Comparison of ENCODE assay signal across 8 cellular contexts in the genomic region with DNA sequence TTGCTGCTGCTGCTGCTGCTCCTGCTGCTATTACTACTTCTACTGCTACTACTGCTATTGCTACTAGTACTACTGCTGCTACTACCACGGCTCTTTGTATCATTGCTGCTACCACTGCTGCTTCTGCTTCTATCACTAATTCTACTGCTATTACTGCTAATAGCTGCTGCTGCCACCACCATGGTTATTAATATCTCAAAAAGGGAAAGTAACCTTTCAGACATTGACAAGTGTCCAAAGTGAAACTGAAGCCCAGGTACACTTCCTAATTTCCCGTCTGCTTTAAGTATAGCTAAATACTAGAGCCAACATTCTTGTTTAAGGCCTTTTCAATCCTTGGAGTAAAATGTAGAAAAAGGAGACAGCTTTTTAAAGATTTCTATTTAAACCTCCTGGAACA. TPM values are rescaled to one million over a fixed set of nuclear protein-coding genes. Genes with fewer than 3 reads are reported as not detected.
DNase-seq lines count a peak whose midpoint lies in the region; ATAC-seq, FAIRE-seq and TF ChIP-seq lines count a peak whose summit lies in the region.

No MANE protein-coding gene starts in this region.

- no peaks in the 10 kb centered on the region for H3K4me1 ChIP-seq in endothelial cell of umbilical vein (ENCODE audit: control insufficient read depth, extremely low read depth, insufficient read depth, low read length)

- POLR2A ChIA-PET in GM10248 (lab: Yijun Ruan, JAX) (no interaction called here), endothelial cell of umbilical vein (lab: Charles Lee) (no interaction called here)

- no peak overlapping the region for H3K27ac ChIP-seq in endothelial cell of umbilical vein (ENCODE audit: insufficient read depth, low read depth, low read length)

- peak; percentile 73 for ATAC-seq in GM21381 (IDR thresholded peaks at IDR 0.05; ENCODE audit: unreplicated experiment)
- peak; percentile 63 for ATAC-seq in HG03139 (IDR thresholded peaks at IDR 0.05; ENCODE audit: unreplicated experiment)
- no peak for ATAC-seq in natural killer cell treated with Interleukin-12 subunit alpha and Interleukin-12 subunit beta and Interleukin-15 and Interleukin-18, amount 100 ng/mL, for 72 hours

- no peak for TF ChIP-seq POLR2A in endothelial cell of umbilical vein (IDR thresholded peaks at IDR 0.05; ENCODE audit: low read depth, low read length)

- H3K36me3 ChIP-seq in endothelial cell of umbilical vein (ENCODE audit: control insufficient read depth in 2 of 2, extremely low read depth in 1 of 2, insufficient read depth in 2 of 2, low read length in 2 of 2), result no peaks in the 10 kb centered on the region

- no peaks in the 10 kb centered on the region for H4K20me1 ChIP-seq in endothelial cell of umbilical vein (replicated peaks; ENCODE audit: control insufficient read depth, extremely low read depth, insufficient read depth, low read length)

- CTCF ChIA-PET in GM10248 (lab: Yijun Ruan, JAX) (interaction anchor here (1.2 kb wide), 1 partner anchor 11 kb away, joined by 5 read pairs; no protein-coding TSS in a partner anchor), endothelial cell of umbilical vein (lab: Charles Lee) (no interaction called here)

- peaks cover 13 to 18% of the 10 kb centered on the region in 2 donors for H3K27me3 Mint-ChIP-seq in natural killer cell treated with Interleukin-12 subunit alpha and Interleukin-12 subunit beta and Interleukin-15 and Interleukin-18, amount 100 ng/mL, for 72 hours

- no peak for TF ChIP-seq CTCF in GM10248 (IDR thresholded peaks at IDR 0.05; ENCODE audit: control extremely low read depth, extremely low read depth, low read depth, missing control alignments)
- TF ChIP-seq CTCF in endothelial cell of umbilical vein (IDR thresholded peaks at IDR 0.05; ENCODE audit: extremely low read depth in 1 of 2, insufficient read depth in 1 of 2, low read depth in 1 of 2, low read length in 2 of 2), result no peak

- H3K9me3 Mint-ChIP-seq in natural killer cell treated with Interleukin-12 subunit alpha and Interleukin-12 subunit beta and Interleukin-15 and Interleukin-18, amount 100 ng/mL, for 72 hours, result no peaks in the 10 kb centered on the region

- no peak overlapping the region for H3K9ac ChIP-seq in endothelial cell of umbilical vein (replicated peaks; ENCODE audit: extremely low read depth, insufficient read depth, low read length)

- dilution Hi-C loops in endothelial cell of umbilical vein (cut with MboI; ENCODE audit: extremely low pct_ligation_motif_present, low sequenced_read_pairs), result no loop called here

- H3K36me3 Mint-ChIP-seq in natural killer cell treated with Interleukin-12 subunit alpha and Interleukin-12 subunit beta and Interleukin-15 and Interleukin-18, amount 100 ng/mL, for 72 hours, result no peaks in the 10 kb centered on the region

- FAIRE-seq in endothelial cell of umbilical vein (lab: Jason Lieb, UNC), result no peak

- no peak overlapping the region for H3K27ac Mint-ChIP-seq in natural killer cell treated with Interleukin-12 subunit alpha and Interleukin-12 subunit beta and Interleukin-15 and Interleukin-18, amount 100 ng/mL, for 72 hours

- no peaks in the 10 kb centered on the region for H3K9me3 ChIP-seq in endothelial cell of umbilical vein (replicated peaks; ENCODE audit: control insufficient read depth, insufficient read depth, low read length)

- no peak overlapping the region for H3K4me3 ChIP-seq in endothelial cell of umbilical vein (replicated peaks in 1 of 3; ENCODE audit: insufficient read depth in 1 of 3, low read depth in 1 of 3, low read length in 3 of 3)

- DNase-seq in GM10248 (ENCODE audit: extremely low spot score) (peak; percentile 39), endothelial cell of umbilical vein (ENCODE audit: low read depth, low spot score) (no peak), NCI-H187 (lab: John Stamatoyannopoulos, UW) (no peak), UCSD-AML1 (lab: John Stamatoyannopoulos, UW; ENCODE audit: unreplicated experiment) (no peak)
- DNase-seq in activated naive CD4-positive, alpha-beta T cell treated with anti-CD3 and anti-CD28 coated beads, Interleukin-2, amount 50 U/mL, for 16 hours, result no peak
- DNase-seq in natural killer cell treated with Interleukin-12 subunit alpha and Interleukin-12 subunit beta and Interleukin-15 and Interleukin-18, amount 100 ng/mL, for 72 hours (ENCODE audit: low spot score), result no peak

- no peaks in the 10 kb centered on the region for H3K9me1 ChIP-seq in endothelial cell of umbilical vein (replicated peaks; ENCODE audit: control insufficient read depth, extremely low read depth, insufficient read depth, low read length)

- H3K4me2 ChIP-seq in endothelial cell of umbilical vein (ENCODE audit: insufficient read depth, low read length), result no peak overlapping the region

- H3K4me3 Mint-ChIP-seq in natural killer cell treated with Interleukin-12 subunit alpha and Interleukin-12 subunit beta and Interleukin-15 and Interleukin-18, amount 100 ng/mL, for 72 hours, result no peak overlapping the region

- intact Hi-C loops in endothelial cell of umbilical vein (cut with micrococcal nuclease), result no loop called here

- no TSS peak for BruUV-seq in endothelial cell of umbilical vein (replicated peaks; lab: Mats Ljungman, UMichigan)

- peaks cover 3 to 6% of the 10 kb centered on the region in 2 donors for H3K4me1 Mint-ChIP-seq in natural killer cell treated with Interleukin-12 subunit alpha and Interleukin-12 subunit beta and Interleukin-15 and Interleukin-18, amount 100 ng/mL, for 72 hours (ENCODE audit: low read depth in 2 of 2)

- no peaks in the 10 kb centered on the region for H3K79me2 ChIP-seq in endothelial cell of umbilical vein (ENCODE audit: control insufficient read depth, insufficient read depth, low read length)

- H2AFZ ChIP-seq in endothelial cell of umbilical vein (ENCODE audit: low read depth, low read length), result peak overlapping the region; percentile 76

- peaks cover 0 to 6% of the 10 kb centered on the region in 2 experiments for H3K27me3 ChIP-seq in endothelial cell of umbilical vein (ENCODE audit: control insufficient read depth in 2 of 2, insufficient read depth in 2 of 2, low read length in 2 of 2)

TF ChIP-seq in endothelial cell of umbilical vein, 7 proteins besides CTCF, POLR2A, EP300 and RAD21:
- TF ChIP-seq POLR2AphosphoS5 (IDR thresholded peaks at IDR 0.05; ENCODE audit: insufficient read depth, low read depth, low read length) (no peak), EZH2 (IDR thresholded peaks at IDR 0.05; ENCODE audit: borderline replicate concordance, low read depth, low read length, severe bottlenecking) (no peak), JUN (IDR thresholded peaks at IDR 0.05; ENCODE audit: borderline replicate concordance, insufficient read depth, insufficient read length, low read depth) (no peak), MAX (IDR thresholded peaks at IDR 0.05; ENCODE audit: insufficient read depth, insufficient read length) (no peak)
TF ChIP-seq in endothelial cell of umbilical vein: peak in this region for 0.

RNA-seq across cellular contexts. Expression of gene EHBP1, which starts 45.4 kb away (rescaled TPM):
- total RNA-seq in endothelial cell of umbilical vein, result 31.6 and 34.8 TPM in 2 replicates
- polyA plus RNA-seq in endothelial cell of umbilical vein, result 5.0 and 8.4 TPM in 2 replicates
- 11.3 and 11.8 TPM in 2 replicates for polyA plus RNA-seq in endothelial cell of umbilical vein (2011; cell fraction: cytosol; rRNA removed)
- 23.7 and 25.8 TPM in 2 replicates for polyA plus RNA-seq in endothelial cell of umbilical vein (2011; cell fraction: nucleus; rRNA removed)
- polyA plus RNA-seq in endothelial cell of umbilical vein (2012), result 21.0 and 24.8 TPM in 2 replicates
- polyA minus RNA-seq in endothelial cell of umbilical vein, result 32.1 and 45.1 TPM in 2 replicates
- 10.5 TPM for polyA minus RNA-seq in endothelial cell of umbilical vein (2011; cell fraction: cytosol; rRNA and poly(A)+ RNA removed)
- polyA minus RNA-seq in endothelial cell of umbilical vein (2011; cell fraction: nucleus; rRNA and poly(A)+ RNA removed), result 68.4 and 80.3 TPM in 2 replicates
- total RNA-seq in natural killer cell treated with Interleukin-12 subunit alpha and Interleukin-12 subunit beta and Interleukin-15 and Interleukin-18, amount 100 ng/mL, for 72 hours, result 10 to 100 TPM; 23.7 to 34.3 TPM

Comparison
In these comparisons a context has a peak if more than half of its experiments do, and no peak if none do; other contexts are left out.
1. ATAC-seq: peak in GM21381 (single experiment) and HG03139 (single experiment); none in natural killer cell treated with Interleukin-12 subunit alpha and Interleukin-12 subunit beta and Interleukin-15 and Interleukin-18, amount 100 ng/mL, for 72 hours (0 of 2).